ENCODE assay signal across 7 cellular contexts in genomic region chr1:22452401-22452963, GRCh38. TPM values are rescaled to one million over a fixed set of nuclear protein-coding genes. Genes with fewer than 3 reads are reported as not detected.
A peak's percentile ranks its signal among the peaks of the same experiment; 100 is the strongest.
DNase-seq lines count a peak whose midpoint lies in the region; ATAC-seq and TF ChIP-seq lines count a peak whose summit lies in the region.

No MANE protein-coding gene starts in this region.

- TF ChIP-seq CTCF in GM20000 (IDR thresholded peaks at IDR 0.05; ENCODE audit: extremely low read depth, missing control alignments), result no peak
- no peak for TF ChIP-seq CTCF in epithelial cell of esophagus (IDR thresholded peaks at IDR 0.05; ENCODE audit: insufficient read depth, low read depth, low read length, missing control alignments)
- no peak for TF ChIP-seq CTCF in mucosa of descending colon (IDR thresholded peaks at IDR 0.05)
- no peak for TF ChIP-seq CTCF in uterus (IDR thresholded peaks at IDR 0.05)

- H3K9me3 Mint-ChIP-seq in T-helper 2 cell treated with Interferon-gamma antibody and Interleukin-4, amounts not matched to agents 5 μg/mL and 100 μg/mL, for 36 hours, result peaks cover 5% of the 10 kb centered on the region

- DNase-seq in G401 (ENCODE audit: low spot score) (peak; percentile 76), GM20000 (ENCODE audit: low spot score) (peak; percentile 32), HS-27A (ENCODE audit: low read depth) (peak; percentile 45), epithelial cell of esophagus (ENCODE audit: low read depth) (peak; percentile 41), mucosa of descending colon (peak in 1 of 3 donors; percentile 45), uterus (peak in 1 of 2 donors; percentile 27)
- no peak for DNase-seq in T-helper 2 cell treated with Interferon-gamma antibody and Interleukin-4, amounts not matched to agents 5 μg/mL and 100 μg/mL, for 36 hours (ENCODE audit: low spot score)

- H3K9me3 ChIP-seq in mucosa of descending colon (no peaks in the 10 kb centered on the region), uterus (no peaks in the 10 kb centered on the region)

- no peak for TF ChIP-seq POLR2A in uterus (IDR thresholded peaks at IDR 0.05)

- peak overlapping the region; percentile 87 for H3K4me3 ChIP-seq in epithelial cell of esophagus (ENCODE audit: low read length)
- peak overlapping the region; percentile 93 for H3K4me3 ChIP-seq in mucosa of descending colon
- peak overlapping the region; percentile 90 to 93 for H3K4me3 ChIP-seq in uterus

- peaks cover 5% of the 10 kb centered on the region for H3K36me3 Mint-ChIP-seq in T-helper 2 cell treated with Interferon-gamma antibody and Interleukin-4, amounts not matched to agents 5 μg/mL and 100 μg/mL, for 36 hours (ENCODE audit: low read depth)

- intact Hi-C loops in mucosa of descending colon (cut with DNase I, micrococcal nuclease) (no loop called here), uterus (cut with DNase I; ENCODE audit: low total_unique reads) (no loop called here)

- no peaks in the 10 kb centered on the region for H3K27me3 Mint-ChIP-seq in T-helper 2 cell treated with Interferon-gamma antibody and Interleukin-4, amounts not matched to agents 5 μg/mL and 100 μg/mL, for 36 hours (ENCODE audit: low read depth)

- H3K4me1 Mint-ChIP-seq in T-helper 2 cell treated with Interferon-gamma antibody and Interleukin-4, amounts not matched to agents 5 μg/mL and 100 μg/mL, for 36 hours (ENCODE audit: low read depth), result peaks cover 12% of the 10 kb centered on the region

- H3K4me3 Mint-ChIP-seq in T-helper 2 cell treated with Interferon-gamma antibody and Interleukin-4, amounts not matched to agents 5 μg/mL and 100 μg/mL, for 36 hours, result peak overlapping the region; percentile 95

- H3K27me3 ChIP-seq in uterus, result no peaks in the 10 kb centered on the region

- in situ Hi-C loops in G401 (cut with HindIII; ENCODE audit: low sequenced_read_pairs), result no loop called here

- H3K27ac ChIP-seq in uterus, result peak overlapping the region; percentile 87 to 96

- peak; percentile 48 for ATAC-seq in mucosa of descending colon

- H3K36me3 ChIP-seq in mucosa of descending colon (ENCODE audit: low read depth), result no peaks in the 10 kb centered on the region
- no peaks in the 10 kb centered on the region for H3K36me3 ChIP-seq in uterus

- peaks cover 12% of the 10 kb centered on the region for H3K4me1 ChIP-seq in mucosa of descending colon (ENCODE audit: low read depth)
- no peaks in the 10 kb centered on the region for H3K4me1 ChIP-seq in uterus

- H3K27ac Mint-ChIP-seq in T-helper 2 cell treated with Interferon-gamma antibody and Interleukin-4, amounts not matched to agents 5 μg/mL and 100 μg/mL, for 36 hours, result peak overlapping the region; percentile 92

RNA-seq across cellular contexts. Expression of gene ZBTB40, which starts 0.8 kb away (rescaled TPM):
- total RNA-seq in G401 (2014; rRNA removed; shearing (Covaris generic)), result 6.9 and 9.8 TPM in 2 replicates
- 10 to 100 TPM; 14.8 to 28.0 (median 16.7) TPM for total RNA-seq in mucosa of descending colon
- 10 to 100 TPM in 3 of 4 donors, 1 to 10 TPM in 1; 8.2 to 34.2 (median 16.6) TPM for total RNA-seq in uterus
